Comparison of ENCODE assay signal across 13 cellular contexts in the genomic region with DNA sequence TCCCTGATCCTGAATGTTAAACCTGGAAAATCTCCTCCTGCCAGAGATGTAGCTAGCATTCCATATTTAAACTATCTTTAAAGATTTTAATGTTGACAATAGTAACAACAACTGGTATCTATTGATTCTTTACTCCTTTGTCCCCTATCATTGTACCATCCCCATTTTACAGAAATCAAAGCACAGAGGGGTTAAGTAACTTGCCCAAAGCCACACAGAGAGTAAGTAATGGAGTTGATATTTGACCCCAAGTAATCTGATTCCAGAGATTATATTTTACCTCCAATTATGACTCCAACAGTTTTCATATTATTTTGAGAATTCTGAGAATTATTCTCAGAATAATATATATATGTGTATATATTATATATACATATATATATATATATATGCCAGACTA. TPM values are rescaled to one million over a fixed set of nuclear protein-coding genes. Genes with fewer than 3 reads are reported as not detected.
DNase-seq lines count a peak whose midpoint lies in the region; ATAC-seq, FAIRE-seq and TF ChIP-seq lines count a peak whose summit lies in the region.
"Had no signal": no experiment of that assay in that cellular context is flagged by ENCODE, and none has a peak within 500 bp of the region (broad histone marks: within the 10 kb centered on the region; RNA-seq: fewer than 3 reads in every experiment).

No MANE protein-coding gene starts in this region.

- no peak overlapping the region for H3K4me3 ChIP-seq in OCI-LY7 (ENCODE audit: low read depth, low read length, poor library complexity, severe bottlenecking)
- no peak overlapping the region for H3K4me3 ChIP-seq in esophagus squamous epithelium

- intact Hi-C loops in OCI-LY7 (cut with micrococcal nuclease; ENCODE audit: unreplicated experiment), result no loop called here
- intact Hi-C loops in esophagus squamous epithelium (cut with DNase I), result no loop called here

- CTCF ChIA-PET in OCI-LY7 (lab: Charles Lee; ENCODE audit: unreplicated experiment), result no interaction called here

- H3K27ac ChIP-seq in OCI-LY7 (ENCODE audit: low read depth, low read length, poor library complexity, severe bottlenecking), result peak overlapping the region; percentile 81
- peak overlapping the region in 3 of 4 donors; percentile 39 to 84 (median 49) for H3K27ac ChIP-seq in esophagus squamous epithelium

- POLR2A ChIA-PET in OCI-LY7 (lab: Charles Lee), result interaction anchor here (0.6 to 1.6 kb wide), 7 partner anchors 17 to 627 kb away, joined by 3 to 9 read pairs (median 3); no protein-coding TSS in a partner anchor

- ATAC-seq in activated T-cell treated with anti-CD3 and anti-CD28 coated beads, Interleukin-2, amount 50 U/mL, for 4 hours, result no peak
- no peak for ATAC-seq in stimulated activated memory B cell treated with anti-CD40 and anti-IgM and Interleukin-4, amounts not matched to agents 10 μg/mL and 1 μg/mL and 100 μg/mL, for 72 hours
- ATAC-seq in GM21381 (IDR thresholded peaks at IDR 0.05; ENCODE audit: unreplicated experiment), result no peak

- no peaks in the 10 kb centered on the region for H4K20me1 ChIP-seq in OCI-LY7 (ENCODE audit: insufficient read depth, low read length)

- H3K9me3 Mint-ChIP-seq in activated T-cell treated with anti-CD3 and anti-CD28 coated beads, Interleukin-2, amount 50 U/mL, for 4 hours, result no peaks in the 10 kb centered on the region
- H3K9me3 Mint-ChIP-seq in stimulated activated memory B cell treated with anti-CD40 and anti-IgM and Interleukin-4, amounts not matched to agents 10 μg/mL and 1 μg/mL and 100 μg/mL, for 72 hours, result no peaks in the 10 kb centered on the region

- H3K36me3 Mint-ChIP-seq in activated T-cell treated with anti-CD3 and anti-CD28 coated beads, Interleukin-2, amount 50 U/mL, for 4 hours (ENCODE audit: insufficient read depth), result no peaks in the 10 kb centered on the region
- no peaks in the 10 kb centered on the region for H3K36me3 Mint-ChIP-seq in stimulated activated memory B cell treated with anti-CD40 and anti-IgM and Interleukin-4, amounts not matched to agents 10 μg/mL and 1 μg/mL and 100 μg/mL, for 72 hours

- TF ChIP-seq CTCF in OCI-LY7 (conservative IDR thresholded peaks at IDR 0.05; ENCODE audit: low read length) (no peak), esophagus squamous epithelium (IDR thresholded peaks at IDR 0.05) (no peak)

- FAIRE-seq in GM12892 (lab: Jason Lieb, UNC), result no peak
- FAIRE-seq: kidney had no signal

- no peaks in the 10 kb centered on the region for H3K36me3 ChIP-seq in OCI-LY7 (ENCODE audit: insufficient read depth, low read length)
- no peaks in the 10 kb centered on the region for H3K36me3 ChIP-seq in esophagus squamous epithelium
- H3K36me3 ChIP-seq: thoracic aorta had no signal

- peaks cover 41% of the 10 kb centered on the region for H3K4me1 ChIP-seq in OCI-LY7 (ENCODE audit: insufficient read depth, low read length, poor library complexity, severe bottlenecking)
- H3K4me1 ChIP-seq in esophagus squamous epithelium, result peaks cover 5 to 32% (median 14%) of the 10 kb centered on the region in 3 donors

- no peak overlapping the region; the same call in 1 of the 2 replicates for H2AFZ ChIP-seq in OCI-LY7 (ENCODE audit: low read length)

- no peaks in the 10 kb centered on the region for H3K9me2 ChIP-seq in OCI-LY7 (ENCODE audit: insufficient read depth, low read length)

- H3K4me2 ChIP-seq in OCI-LY7 (ENCODE audit: low read length), result peak overlapping the region; percentile 100; the same call in 1 of the 2 replicates

- no peak for DNase-seq in activated T-cell treated with anti-CD3 and anti-CD28 coated beads, Interleukin-2, amount 50 U/mL, for 4 hours
- DNase-seq in activated T-cell treated with anti-CD3 and anti-CD28 coated beads for 4 hours (no peak), OCI-LY7 (ENCODE audit: low spot score) (no peak), esophagus squamous epithelium (lab: John Stamatoyannopoulos, UW) (no peak), GM12892 (ENCODE audit: insufficient read length) (no peak), dedifferentiated amniotic fluid mesenchymal stem cell (ENCODE audit: extremely low spot score) (no peak)
- DNase-seq: kidney, NCI-H2081 treated with DMSO at 0.1 percent for 48 hours had no signal

- no peak for TF ChIP-seq POLR2A in esophagus squamous epithelium (IDR thresholded peaks at IDR 0.05)
- no peak for TF ChIP-seq POLR2A in GM12892 (IDR thresholded peaks at IDR 0.05; ENCODE audit: low read depth, low read length)

- H3K27ac Mint-ChIP-seq in stimulated activated memory B cell treated with anti-CD40 and anti-IgM and Interleukin-4, amounts not matched to agents 10 μg/mL and 1 μg/mL and 100 μg/mL, for 72 hours, result peak overlapping the region; percentile 93
- H3K27ac Mint-ChIP-seq: progenitor cell of endocrine pancreas had no signal

- no TSS peak for BruUV-seq in OCI-LY7 (replicated peaks; lab: Mats Ljungman, UMichigan)

- H3K4me3 Mint-ChIP-seq in activated T-cell treated with anti-CD3 and anti-CD28 coated beads, Interleukin-2, amount 50 U/mL, for 4 hours, result peak overlapping the region; percentile 24
- no peak overlapping the region for H3K4me3 Mint-ChIP-seq in stimulated activated memory B cell treated with anti-CD40 and anti-IgM and Interleukin-4, amounts not matched to agents 10 μg/mL and 1 μg/mL and 100 μg/mL, for 72 hours

- H3K9me3 ChIP-seq in OCI-LY7 (ENCODE audit: low read length) (no peaks in the 10 kb centered on the region), esophagus squamous epithelium (no peaks in the 10 kb centered on the region)
- H3K9me3 ChIP-seq: thoracic aorta had no signal

- peaks cover 20% of the 10 kb centered on the region for H3K4me1 Mint-ChIP-seq in activated T-cell treated with anti-CD3 and anti-CD28 coated beads, Interleukin-2, amount 50 U/mL, for 4 hours (ENCODE audit: low read depth)
- peaks cover 19% of the 10 kb centered on the region for H3K4me1 Mint-ChIP-seq in stimulated activated memory B cell treated with anti-CD40 and anti-IgM and Interleukin-4, amounts not matched to agents 10 μg/mL and 1 μg/mL and 100 μg/mL, for 72 hours

- H3K27me3 ChIP-seq in esophagus squamous epithelium, result no peaks in the 10 kb centered on the region

- peaks cover 5% of the 10 kb centered on the region; the same call in 1 of the 2 replicates for H3K79me2 ChIP-seq in OCI-LY7 (ENCODE audit: insufficient read depth, low read depth, low read length)

- H3K27me3 Mint-ChIP-seq in activated T-cell treated with anti-CD3 and anti-CD28 coated beads, Interleukin-2, amount 50 U/mL, for 4 hours (ENCODE audit: low read depth), result no peaks in the 10 kb centered on the region
- no peaks in the 10 kb centered on the region for H3K27me3 Mint-ChIP-seq in stimulated activated memory B cell treated with anti-CD40 and anti-IgM and Interleukin-4, amounts not matched to agents 10 μg/mL and 1 μg/mL and 100 μg/mL, for 72 hours

RNA-seq across cellular contexts. Expression of a gene that starts 37.7 kb away (rescaled TPM):
- total RNA-seq in activated T-cell treated with anti-CD3 and anti-CD28 coated beads, Interleukin-2, amount 50 U/mL, for 4 hours, result under 1 TPM; 0.55 to 0.87 (median 0.56) TPM
- total RNA-seq in OCI-LY7 (2014; rRNA removed; shearing (Covaris generic)), result 12.9 and 13.7 TPM in 2 replicates
- 22.2 and 26.4 TPM in 2 replicates for total RNA-seq in OCI-LY7 (2022)
- total RNA-seq in esophagus squamous epithelium, result 1 to 10 TPM in 3 of 4 donors, under 1 TPM in 1; 0.45 to 8.1 (median 2.9) TPM
- polyA plus RNA-seq in GM12892 (2012; ENCODE audit: missing spikeins), result 29.1 TPM
- total RNA-seq: HT-29 had no signal

RNA-seq across cellular contexts. Expression of a gene that starts 42.9 kb away (rescaled TPM):
- 10 to 100 TPM; 45.7 to 54.9 (median 47.2) TPM for total RNA-seq in activated T-cell treated with anti-CD3 and anti-CD28 coated beads, Interleukin-2, amount 50 U/mL, for 4 hours
- 70.6 and 76.5 TPM in 2 replicates for total RNA-seq in OCI-LY7 (2014; rRNA removed; shearing (Covaris generic))
- total RNA-seq in OCI-LY7 (2022) (136 and 141 TPM in 2 replicates), esophagus squamous epithelium (10 to 100 TPM; 21.3 to 43.1 (median 35.7) TPM)
- 39.2 TPM for polyA plus RNA-seq in GM12892 (2012; ENCODE audit: missing spikeins)
